8 cellular contexts compared by ENCODE assay signal in the genomic region with DNA sequence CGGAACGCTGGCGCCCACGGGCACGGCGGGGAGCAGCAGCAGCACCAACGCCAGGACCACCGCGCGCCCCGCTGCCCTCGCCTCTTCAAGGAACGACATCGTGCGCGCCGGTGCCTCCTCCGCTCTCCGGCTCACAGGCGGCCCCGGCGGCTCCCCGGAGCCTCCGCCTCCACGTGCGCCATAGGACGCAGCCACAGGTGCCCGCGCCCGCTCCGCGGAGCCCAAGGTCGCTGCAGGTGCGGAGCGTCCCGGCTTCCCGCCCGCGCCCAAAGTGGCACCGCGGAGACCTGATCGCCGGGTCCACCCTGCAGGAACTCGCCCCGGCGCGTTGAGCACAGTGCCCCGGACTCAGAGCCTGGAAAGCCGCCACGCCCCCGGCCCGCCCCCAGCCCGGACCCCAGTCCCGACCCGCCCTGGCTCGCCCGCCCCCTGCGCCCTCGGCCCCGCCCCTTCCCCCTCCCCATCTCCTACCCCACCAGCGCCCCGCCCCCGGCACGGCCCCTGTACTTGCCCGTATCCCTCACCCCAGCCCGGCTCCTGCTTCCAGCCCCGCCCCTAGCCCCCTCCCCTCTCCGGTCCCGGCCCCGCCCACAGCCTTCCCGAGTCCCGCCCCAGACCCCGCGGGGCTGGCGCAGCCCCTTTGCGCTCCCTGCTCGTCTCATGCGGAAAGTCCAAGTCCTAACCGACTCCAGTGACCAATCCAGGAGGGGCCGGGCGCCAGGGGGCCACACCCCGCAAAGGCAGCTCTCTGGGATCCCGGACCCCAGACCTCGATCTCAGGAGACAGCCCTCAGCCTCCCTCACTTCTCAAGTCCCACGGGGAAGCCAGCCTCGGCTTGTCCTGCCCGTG. TPM values are rescaled to one million over a fixed set of nuclear protein-coding genes. Genes with fewer than 3 reads are reported as not detected.
DNase-seq lines count a peak whose midpoint lies in the region; ATAC-seq, FAIRE-seq and TF ChIP-seq lines count a peak whose summit lies in the region.

Gene MEGF6, minus strand, starts transcription at position 339 of the 850 bp plus-strand sequence. Its CDS starts 240 bp downstream, at position 99.

- TF ChIP-seq POLR2A in A549 (IDR thresholded peaks at IDR 0.05; ENCODE audit: low read length) (no peak), breast epithelium (IDR thresholded peaks at IDR 0.05) (no peak), lower leg skin (IDR thresholded peaks at IDR 0.05) (no peak)

- peak within 1 kb of the TSS; percentile 11; the same call in 1 of the 2 replicates for H3K9ac ChIP-seq in HUES48 (ENCODE audit: low read depth, low read length)

- no peak for TF ChIP-seq RAD21 in A549 (conservative IDR thresholded peaks at IDR 0.05 in 1 of 2, IDR thresholded peaks at IDR 0.05 in 1 of 2)

- WGBS in A549 (ENCODE audit: missing lambda C conversion rate): 14% methylated on average over 9 of the region's 87 CpGs
- WGBS in lower leg skin, 2 donors: 0 to 4% methylated on average over 2 to 27 of the region's 87 CpGs

- H3K9me3 ChIP-seq in A549 (no peaks in the 10 kb centered on the region), HUES48 (ENCODE audit: control insufficient read depth, insufficient read depth, low read length) (no peaks in the 10 kb centered on the region), breast epithelium (no peaks in the 10 kb centered on the region)

- TF ChIP-seq CTCF in A549 (IDR thresholded peaks at IDR 0.05) (no peak), breast epithelium (IDR thresholded peaks at IDR 0.05) (no peak), lower leg skin (IDR thresholded peaks at IDR 0.05) (no peak)

- H3K4me1 ChIP-seq in A549: peaks cover 32% of the 10 kb centered on the region
- peaks cover 31% of the 10 kb centered on the region for H3K4me1 ChIP-seq in HUES48 (ENCODE audit: control insufficient read depth, insufficient read depth, low read length)
- H3K4me1 ChIP-seq in breast epithelium: peaks cover 8 to 15% of the 10 kb centered on the region in 2 donors

- ATAC-seq in A549 (peak; percentile 75 to 83), HG02571 (IDR thresholded peaks at IDR 0.05; ENCODE audit: unreplicated experiment) (no peak), HG03196 (IDR thresholded peaks at IDR 0.05; ENCODE audit: unreplicated experiment) (no peak)

- POLR2A ChIA-PET in A549 (lab: Yijun Ruan, JAX): no interaction called here

- DNase-seq in A549 (ENCODE audit: low read depth in 1 of 2, low spot score in 1 of 2): peak; percentile 57 to 58
- peak; percentile 87 for DNase-seq in UCSD-AML1 (lab: John Stamatoyannopoulos, UW; ENCODE audit: unreplicated experiment)
- peak; percentile 39 to 70 for DNase-seq in breast epithelium (ENCODE audit: low spot score in 2 of 2)
- DNase-seq in lower leg skin (ENCODE audit: low spot score in 2 of 2): peak; percentile 27 to 92
- peak; percentile 33 for DNase-seq in stimulated activated CD8-positive, alpha-beta memory T cell treated with anti-CD3 and anti-CD28 coated beads, Interleukin-12 subunit alpha, Interleukin-12 subunit beta, amount 100 ng/mL, for 1 hour (ENCODE audit: low read depth)

- H3K4me3 ChIP-seq in A549 (peak within 1 kb of the TSS; percentile 57), HUES48 (ENCODE audit: low read depth, low read length) (peak within 1 kb of the TSS; percentile 80), breast epithelium (peak within 1 kb of the TSS; percentile 24 to 71 (median 53)), lower leg skin (ENCODE audit: low read depth, poor library complexity, severe bottlenecking) (no peak within 1 kb of the TSS)

- H3K36me3 ChIP-seq in HUES48 (ENCODE audit: control insufficient read depth, insufficient read depth, low read length) (no peaks in the 10 kb centered on the region), breast epithelium (no peaks in the 10 kb centered on the region)

- no peak for FAIRE-seq in A549 (lab: Jason Lieb, UNC)

- CTCF ChIA-PET in A549 (lab: Yijun Ruan, JAX): interaction anchor here (0.9 to 2.4 kb wide), 3 partner anchors 46 to 121 kb away, joined by 3 to 9 read pairs (median 7); no protein-coding TSS in a partner anchor

- H3K27ac ChIP-seq in A549 (peak within 1 kb of the TSS; percentile 30 to 83; a peak in 3 of 6 replicates), HUES48 (ENCODE audit: low read depth, low read length) (no peak within 1 kb of the TSS), breast epithelium (no peak within 1 kb of the TSS)

- intact Hi-C loops in breast epithelium (cut with DNase I; ENCODE audit: low total_unique reads) (no loop called here), lower leg skin (cut with DNase I; ENCODE audit: low total_unique reads) (no loop called here)

- peak within 1 kb of the TSS; percentile 95 for H3K4me2 ChIP-seq in A549

- no peak for TF ChIP-seq EP300 in A549 (IDR thresholded peaks at IDR 0.05)

- peaks cover 14% of the 10 kb centered on the region for H3K27me3 ChIP-seq in HUES48 (ENCODE audit: control insufficient read depth, insufficient read depth, low read length)
- peaks cover 0 to 34% of the 10 kb centered on the region in 2 donors for H3K27me3 ChIP-seq in breast epithelium

TF ChIP-seq in A549, 52 proteins besides CTCF, POLR2A, EP300 and RAD21:
- TF ChIP-seq MAX (IDR thresholded peaks at IDR 0.05): peak; percentile 43; the same call in 1 of the 2 replicates
- TF ChIP-seq NR3C1 (IDR thresholded peaks at IDR 0.05): no peak
- TF ChIP-seq PHF8 (IDR thresholded peaks at IDR 0.05; ENCODE audit: borderline replicate concordance, low read depth): no peak
- no peak for TF ChIP-seq HDAC2 (IDR thresholded peaks at IDR 0.05)
TF ChIP-seq in A549: peak in this region for 1.

RNA-seq across cellular contexts. Expression of gene MEGF6, which starts in this region (rescaled TPM):
- polyA plus RNA-seq in A549 (2011; rRNA removed) (0.66 and 0.82 TPM in 2 replicates), A549 (2017; fragmentation: RNase III; extraction: RNeasy Plus Mini Kit Qiagen cat#74134 plus additional on column Dnase treatment) (10.2 to 13.7 TPM (median 12.7 TPM) in 3 replicates)
- 2.3 and 3.2 TPM in 2 replicates for polyA plus RNA-seq in A549 (2012; cell fraction: cytosol; rRNA removed)
- 23.8 and 39.3 TPM in 2 replicates for polyA plus RNA-seq in A549 (2012; cell fraction: nucleus; rRNA removed)
- polyA minus RNA-seq in A549 (2011; rRNA and poly(A)+ RNA removed): 0.39 and 0.41 TPM in 2 replicates
- total RNA-seq in breast epithelium (10 to 100 TPM; 19.3 to 32.1 (median 24.2) TPM), lower leg skin (100 to 1,000 TPM in 1 of 4 donors, 10 to 100 TPM in 3; 81.1 to 147 (median 86.1) TPM)

Comparison
In these comparisons a context has a peak if more than half of its experiments do, and no peak if none do; other contexts are left out.
1. ATAC-seq: peak in A549 (2 of 2); none in HG02571 (single experiment) and HG03196 (single experiment).
2. DNase-seq: peak in every context shown above with its lines; median percentile 87 in UCSD-AML1; 60 in lower leg skin; 58 in A549; 54 in breast epithelium; 33 in stimulated activated CD8-positive, alpha-beta memory T cell treated with anti-CD3 and anti-CD28 coated beads, Interleukin-12 subunit alpha, Interleukin-12 subunit beta, amount 100 ng/mL, for 1 hour.
3. H3K27ac ChIP-seq: peak in A549 (2 of 2); none in HUES48 (single experiment) and breast epithelium (0 of 2).